1 cellular context compared by ENCODE assay signal in the genomic region with DNA sequence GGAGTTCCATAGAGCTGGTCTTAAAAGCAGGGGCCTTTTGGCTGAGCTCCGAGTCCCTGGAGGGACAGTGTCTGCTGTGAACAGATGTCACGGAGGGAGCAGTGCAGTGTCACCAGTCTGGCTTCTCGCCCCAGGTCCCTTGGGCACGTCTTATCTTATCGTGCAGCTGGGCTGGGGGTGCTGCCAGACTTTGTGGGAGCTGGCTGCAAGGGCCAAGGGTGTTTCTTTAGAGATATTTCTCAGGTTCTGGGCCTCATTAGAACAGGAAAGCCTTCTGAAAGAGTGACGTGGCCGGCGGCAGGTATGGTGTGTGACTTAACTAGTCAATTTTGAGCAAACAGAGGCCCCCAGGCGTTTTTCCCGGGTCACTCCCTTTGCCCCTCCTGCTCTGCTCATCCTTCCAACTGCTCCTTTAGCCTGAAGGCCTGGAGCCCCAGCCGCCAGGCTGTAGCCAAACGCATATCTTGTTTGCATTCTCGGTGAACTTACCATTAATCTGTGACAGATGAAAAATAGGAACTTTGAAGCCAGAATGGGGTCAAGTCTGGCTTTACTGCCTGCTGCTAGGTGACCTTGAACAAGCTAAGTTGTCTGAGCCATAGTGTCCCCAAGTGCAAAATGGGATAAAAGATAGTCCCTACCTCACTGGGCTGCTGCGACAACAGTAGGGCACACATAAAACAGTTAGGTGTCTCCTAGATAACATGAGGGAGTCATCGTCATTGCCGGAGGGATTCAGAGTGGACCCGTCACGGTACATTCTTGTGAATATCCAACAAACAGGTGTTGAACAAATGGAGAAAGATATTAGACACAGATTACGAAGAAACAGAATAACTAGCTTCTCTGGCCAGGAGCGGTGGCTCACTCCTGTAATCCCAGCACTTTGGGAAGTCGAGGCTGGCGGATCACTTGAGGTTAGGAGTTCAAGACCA.
A peak's percentile ranks its signal among the peaks of the same experiment; 100 is the strongest.
TF ChIP-seq lines count a peak whose summit lies in the region.

No MANE protein-coding gene starts in this region.

TF ChIP-seq in K562, 482 proteins besides CTCF, POLR2A, EP300 and RAD21 (continued from another document and continues in another):
- TF ChIP-seq, protein P1, sequence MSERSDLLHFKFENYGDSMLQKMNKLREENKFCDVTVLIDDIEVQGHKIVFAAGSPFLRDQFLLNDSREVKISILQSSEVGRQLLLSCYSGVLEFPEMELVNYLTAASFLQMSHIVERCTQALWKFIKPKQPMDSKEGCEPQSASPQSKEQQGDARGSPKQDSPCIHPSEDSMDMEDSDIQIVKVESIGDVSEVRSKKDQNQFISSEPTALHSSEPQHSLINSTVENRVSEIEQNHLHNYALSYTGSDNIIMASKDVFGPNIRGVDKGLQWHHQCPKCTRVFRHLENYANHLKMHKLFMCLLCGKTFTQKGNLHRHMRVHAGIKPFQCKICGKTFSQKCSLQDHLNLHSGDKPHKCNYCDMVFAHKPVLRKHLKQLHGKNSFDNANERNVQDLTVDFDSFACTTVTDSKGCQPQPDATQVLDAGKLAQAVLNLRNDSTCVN (CRISPR knock-in tag; IDR thresholded peaks at IDR 0.05) = no peak
- TF ChIP-seq ZNF444 (CRISPR knock-in tag; IDR thresholded peaks at IDR 0.05) (no peak), CHD2 (IDR thresholded peaks at IDR 0.05; ENCODE audit: low read depth, low read length) (0 out of 2 replicates have a peak, but pooled peaks have one; percentile 21), POLR3G (IDR thresholded peaks at IDR 0.05; ENCODE audit: extremely low read depth, insufficient read length, insufficient replicate concordance) (no peak), SMARCB1 (IDR thresholded peaks at IDR 0.05; ENCODE audit: insufficient read length, low read depth) (no peak), ZC3H11A (IDR thresholded peaks at IDR 0.05; ENCODE audit: low read depth, low read length) (no peak), NFE2 (IDR thresholded peaks at IDR 0.05; ENCODE audit: low read depth) (peak; percentile 70), RFX7 (CRISPR knock-in tag; IDR thresholded peaks at IDR 0.05) (no peak), ELF1 (tag; IDR thresholded peaks at IDR 0.05) (no peak), ZNF347 (CRISPR knock-in tag; IDR thresholded peaks at IDR 0.05; ENCODE audit: low read depth) (no peak), L3MBTL2 (IDR thresholded peaks at IDR 0.05) (no peak), NUFIP1 (IDR thresholded peaks at IDR 0.05; ENCODE audit: partially characterized antibody) (no peak), POLR2H (tag; IDR thresholded peaks at IDR 0.05; ENCODE audit: low read depth) (no peak), SRSF1 (IDR thresholded peaks at IDR 0.05; ENCODE audit: low read depth, low read length) (no peak), ZNF707 (CRISPR knock-in tag; conservative IDR thresholded peaks at IDR 0.05) (no peak)
- TF ChIP-seq, protein P2, sequence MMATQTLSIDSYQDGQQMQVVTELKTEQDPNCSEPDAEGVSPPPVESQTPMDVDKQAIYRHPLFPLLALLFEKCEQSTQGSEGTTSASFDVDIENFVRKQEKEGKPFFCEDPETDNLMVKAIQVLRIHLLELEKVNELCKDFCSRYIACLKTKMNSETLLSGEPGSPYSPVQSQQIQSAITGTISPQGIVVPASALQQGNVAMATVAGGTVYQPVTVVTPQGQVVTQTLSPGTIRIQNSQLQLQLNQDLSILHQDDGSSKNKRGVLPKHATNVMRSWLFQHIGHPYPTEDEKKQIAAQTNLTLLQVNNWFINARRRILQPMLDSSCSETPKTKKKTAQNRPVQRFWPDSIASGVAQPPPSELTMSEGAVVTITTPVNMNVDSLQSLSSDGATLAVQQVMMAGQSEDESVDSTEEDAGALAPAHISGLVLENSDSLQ (IDR thresholded peaks at IDR 0.05) = peak; percentile 58
- TF ChIP-seq, protein P3, sequence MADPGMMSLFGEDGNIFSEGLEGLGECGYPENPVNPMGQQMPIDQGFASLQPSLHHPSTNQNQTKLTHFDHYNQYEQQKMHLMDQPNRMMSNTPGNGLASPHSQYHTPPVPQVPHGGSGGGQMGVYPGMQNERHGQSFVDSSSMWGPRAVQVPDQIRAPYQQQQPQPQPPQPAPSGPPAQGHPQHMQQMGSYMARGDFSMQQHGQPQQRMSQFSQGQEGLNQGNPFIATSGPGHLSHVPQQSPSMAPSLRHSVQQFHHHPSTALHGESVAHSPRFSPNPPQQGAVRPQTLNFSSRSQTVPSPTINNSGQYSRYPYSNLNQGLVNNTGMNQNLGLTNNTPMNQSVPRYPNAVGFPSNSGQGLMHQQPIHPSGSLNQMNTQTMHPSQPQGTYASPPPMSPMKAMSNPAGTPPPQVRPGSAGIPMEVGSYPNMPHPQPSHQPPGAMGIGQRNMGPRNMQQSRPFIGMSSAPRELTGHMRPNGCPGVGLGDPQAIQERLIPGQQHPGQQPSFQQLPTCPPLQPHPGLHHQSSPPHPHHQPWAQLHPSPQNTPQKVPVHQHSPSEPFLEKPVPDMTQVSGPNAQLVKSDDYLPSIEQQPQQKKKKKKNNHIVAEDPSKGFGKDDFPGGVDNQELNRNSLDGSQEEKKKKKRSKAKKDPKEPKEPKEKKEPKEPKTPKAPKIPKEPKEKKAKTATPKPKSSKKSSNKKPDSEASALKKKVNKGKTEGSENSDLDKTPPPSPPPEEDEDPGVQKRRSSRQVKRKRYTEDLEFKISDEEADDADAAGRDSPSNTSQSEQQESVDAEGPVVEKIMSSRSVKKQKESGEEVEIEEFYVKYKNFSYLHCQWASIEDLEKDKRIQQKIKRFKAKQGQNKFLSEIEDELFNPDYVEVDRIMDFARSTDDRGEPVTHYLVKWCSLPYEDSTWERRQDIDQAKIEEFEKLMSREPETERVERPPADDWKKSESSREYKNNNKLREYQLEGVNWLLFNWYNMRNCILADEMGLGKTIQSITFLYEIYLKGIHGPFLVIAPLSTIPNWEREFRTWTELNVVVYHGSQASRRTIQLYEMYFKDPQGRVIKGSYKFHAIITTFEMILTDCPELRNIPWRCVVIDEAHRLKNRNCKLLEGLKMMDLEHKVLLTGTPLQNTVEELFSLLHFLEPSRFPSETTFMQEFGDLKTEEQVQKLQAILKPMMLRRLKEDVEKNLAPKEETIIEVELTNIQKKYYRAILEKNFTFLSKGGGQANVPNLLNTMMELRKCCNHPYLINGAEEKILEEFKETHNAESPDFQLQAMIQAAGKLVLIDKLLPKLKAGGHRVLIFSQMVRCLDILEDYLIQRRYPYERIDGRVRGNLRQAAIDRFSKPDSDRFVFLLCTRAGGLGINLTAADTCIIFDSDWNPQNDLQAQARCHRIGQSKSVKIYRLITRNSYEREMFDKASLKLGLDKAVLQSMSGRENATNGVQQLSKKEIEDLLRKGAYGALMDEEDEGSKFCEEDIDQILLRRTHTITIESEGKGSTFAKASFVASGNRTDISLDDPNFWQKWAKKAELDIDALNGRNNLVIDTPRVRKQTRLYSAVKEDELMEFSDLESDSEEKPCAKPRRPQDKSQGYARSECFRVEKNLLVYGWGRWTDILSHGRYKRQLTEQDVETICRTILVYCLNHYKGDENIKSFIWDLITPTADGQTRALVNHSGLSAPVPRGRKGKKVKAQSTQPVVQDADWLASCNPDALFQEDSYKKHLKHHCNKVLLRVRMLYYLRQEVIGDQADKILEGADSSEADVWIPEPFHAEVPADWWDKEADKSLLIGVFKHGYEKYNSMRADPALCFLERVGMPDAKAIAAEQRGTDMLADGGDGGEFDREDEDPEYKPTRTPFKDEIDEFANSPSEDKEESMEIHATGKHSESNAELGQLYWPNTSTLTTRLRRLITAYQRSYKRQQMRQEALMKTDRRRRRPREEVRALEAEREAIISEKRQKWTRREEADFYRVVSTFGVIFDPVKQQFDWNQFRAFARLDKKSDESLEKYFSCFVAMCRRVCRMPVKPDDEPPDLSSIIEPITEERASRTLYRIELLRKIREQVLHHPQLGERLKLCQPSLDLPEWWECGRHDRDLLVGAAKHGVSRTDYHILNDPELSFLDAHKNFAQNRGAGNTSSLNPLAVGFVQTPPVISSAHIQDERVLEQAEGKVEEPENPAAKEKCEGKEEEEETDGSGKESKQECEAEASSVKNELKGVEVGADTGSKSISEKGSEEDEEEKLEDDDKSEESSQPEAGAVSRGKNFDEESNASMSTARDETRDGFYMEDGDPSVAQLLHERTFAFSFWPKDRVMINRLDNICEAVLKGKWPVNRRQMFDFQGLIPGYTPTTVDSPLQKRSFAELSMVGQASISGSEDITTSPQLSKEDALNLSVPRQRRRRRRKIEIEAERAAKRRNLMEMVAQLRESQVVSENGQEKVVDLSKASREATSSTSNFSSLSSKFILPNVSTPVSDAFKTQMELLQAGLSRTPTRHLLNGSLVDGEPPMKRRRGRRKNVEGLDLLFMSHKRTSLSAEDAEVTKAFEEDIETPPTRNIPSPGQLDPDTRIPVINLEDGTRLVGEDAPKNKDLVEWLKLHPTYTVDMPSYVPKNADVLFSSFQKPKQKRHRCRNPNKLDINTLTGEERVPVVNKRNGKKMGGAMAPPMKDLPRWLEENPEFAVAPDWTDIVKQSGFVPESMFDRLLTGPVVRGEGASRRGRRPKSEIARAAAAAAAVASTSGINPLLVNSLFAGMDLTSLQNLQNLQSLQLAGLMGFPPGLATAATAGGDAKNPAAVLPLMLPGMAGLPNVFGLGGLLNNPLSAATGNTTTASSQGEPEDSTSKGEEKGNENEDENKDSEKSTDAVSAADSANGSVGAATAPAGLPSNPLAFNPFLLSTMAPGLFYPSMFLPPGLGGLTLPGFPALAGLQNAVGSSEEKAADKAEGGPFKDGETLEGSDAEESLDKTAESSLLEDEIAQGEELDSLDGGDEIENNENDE (IDR thresholded peaks at IDR 0.05; ENCODE audit: low read depth, low read length) = no peak
- TF ChIP-seq, protein P4, sequence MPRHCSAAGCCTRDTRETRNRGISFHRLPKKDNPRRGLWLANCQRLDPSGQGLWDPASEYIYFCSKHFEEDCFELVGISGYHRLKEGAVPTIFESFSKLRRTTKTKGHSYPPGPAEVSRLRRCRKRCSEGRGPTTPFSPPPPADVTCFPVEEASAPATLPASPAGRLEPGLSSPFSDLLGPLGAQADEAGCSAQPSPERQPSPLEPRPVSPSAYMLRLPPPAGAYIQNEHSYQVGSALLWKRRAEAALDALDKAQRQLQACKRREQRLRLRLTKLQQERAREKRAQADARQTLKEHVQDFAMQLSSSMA (CRISPR knock-in tag; IDR thresholded peaks at IDR 0.05) = no peak
- TF ChIP-seq, protein P5, sequence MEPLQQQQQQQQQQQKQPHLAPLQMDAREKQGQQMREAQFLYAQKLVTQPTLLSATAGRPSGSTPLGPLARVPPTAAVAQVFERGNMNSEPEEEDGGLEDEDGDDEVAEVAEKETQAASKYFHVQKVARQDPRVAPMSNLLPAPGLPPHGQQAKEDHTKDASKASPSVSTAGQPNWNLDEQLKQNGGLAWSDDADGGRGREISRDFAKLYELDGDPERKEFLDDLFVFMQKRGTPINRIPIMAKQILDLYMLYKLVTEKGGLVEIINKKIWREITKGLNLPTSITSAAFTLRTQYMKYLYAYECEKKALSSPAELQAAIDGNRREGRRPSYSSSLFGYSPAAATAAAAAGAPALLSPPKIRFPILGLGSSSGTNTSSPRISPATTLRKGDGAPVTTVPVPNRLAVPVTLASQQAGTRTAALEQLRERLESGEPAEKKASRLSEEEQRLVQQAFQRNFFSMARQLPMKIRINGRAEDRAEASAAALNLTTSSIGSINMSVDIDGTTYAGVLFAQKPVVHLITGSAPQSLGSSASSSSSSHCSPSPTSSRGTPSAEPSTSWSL (CRISPR knock-in tag; IDR thresholded peaks at IDR 0.05; ENCODE audit: borderline replicate concordance) = no peak
- TF ChIP-seq, protein P6, sequence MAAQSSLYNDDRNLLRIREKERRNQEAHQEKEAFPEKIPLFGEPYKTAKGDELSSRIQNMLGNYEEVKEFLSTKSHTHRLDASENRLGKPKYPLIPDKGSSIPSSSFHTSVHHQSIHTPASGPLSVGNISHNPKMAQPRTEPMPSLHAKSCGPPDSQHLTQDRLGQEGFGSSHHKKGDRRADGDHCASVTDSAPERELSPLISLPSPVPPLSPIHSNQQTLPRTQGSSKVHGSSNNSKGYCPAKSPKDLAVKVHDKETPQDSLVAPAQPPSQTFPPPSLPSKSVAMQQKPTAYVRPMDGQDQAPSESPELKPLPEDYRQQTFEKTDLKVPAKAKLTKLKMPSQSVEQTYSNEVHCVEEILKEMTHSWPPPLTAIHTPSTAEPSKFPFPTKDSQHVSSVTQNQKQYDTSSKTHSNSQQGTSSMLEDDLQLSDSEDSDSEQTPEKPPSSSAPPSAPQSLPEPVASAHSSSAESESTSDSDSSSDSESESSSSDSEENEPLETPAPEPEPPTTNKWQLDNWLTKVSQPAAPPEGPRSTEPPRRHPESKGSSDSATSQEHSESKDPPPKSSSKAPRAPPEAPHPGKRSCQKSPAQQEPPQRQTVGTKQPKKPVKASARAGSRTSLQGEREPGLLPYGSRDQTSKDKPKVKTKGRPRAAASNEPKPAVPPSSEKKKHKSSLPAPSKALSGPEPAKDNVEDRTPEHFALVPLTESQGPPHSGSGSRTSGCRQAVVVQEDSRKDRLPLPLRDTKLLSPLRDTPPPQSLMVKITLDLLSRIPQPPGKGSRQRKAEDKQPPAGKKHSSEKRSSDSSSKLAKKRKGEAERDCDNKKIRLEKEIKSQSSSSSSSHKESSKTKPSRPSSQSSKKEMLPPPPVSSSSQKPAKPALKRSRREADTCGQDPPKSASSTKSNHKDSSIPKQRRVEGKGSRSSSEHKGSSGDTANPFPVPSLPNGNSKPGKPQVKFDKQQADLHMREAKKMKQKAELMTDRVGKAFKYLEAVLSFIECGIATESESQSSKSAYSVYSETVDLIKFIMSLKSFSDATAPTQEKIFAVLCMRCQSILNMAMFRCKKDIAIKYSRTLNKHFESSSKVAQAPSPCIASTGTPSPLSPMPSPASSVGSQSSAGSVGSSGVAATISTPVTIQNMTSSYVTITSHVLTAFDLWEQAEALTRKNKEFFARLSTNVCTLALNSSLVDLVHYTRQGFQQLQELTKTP (IDR thresholded peaks at IDR 0.05; ENCODE audit: low read depth in 1 of 2, partially characterized antibody in 2 of 2) = peak in 1 of 2 experiments; percentile 51
- TF ChIP-seq, protein P7, sequence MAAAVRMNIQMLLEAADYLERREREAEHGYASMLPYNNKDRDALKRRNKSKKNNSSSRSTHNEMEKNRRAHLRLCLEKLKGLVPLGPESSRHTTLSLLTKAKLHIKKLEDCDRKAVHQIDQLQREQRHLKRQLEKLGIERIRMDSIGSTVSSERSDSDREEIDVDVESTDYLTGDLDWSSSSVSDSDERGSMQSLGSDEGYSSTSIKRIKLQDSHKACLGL (CRISPR knock-in tag; IDR thresholded peaks at IDR 0.05; ENCODE audit: borderline replicate concordance, poor library complexity, severe bottlenecking) = no peak
- TF ChIP-seq, protein P8, sequence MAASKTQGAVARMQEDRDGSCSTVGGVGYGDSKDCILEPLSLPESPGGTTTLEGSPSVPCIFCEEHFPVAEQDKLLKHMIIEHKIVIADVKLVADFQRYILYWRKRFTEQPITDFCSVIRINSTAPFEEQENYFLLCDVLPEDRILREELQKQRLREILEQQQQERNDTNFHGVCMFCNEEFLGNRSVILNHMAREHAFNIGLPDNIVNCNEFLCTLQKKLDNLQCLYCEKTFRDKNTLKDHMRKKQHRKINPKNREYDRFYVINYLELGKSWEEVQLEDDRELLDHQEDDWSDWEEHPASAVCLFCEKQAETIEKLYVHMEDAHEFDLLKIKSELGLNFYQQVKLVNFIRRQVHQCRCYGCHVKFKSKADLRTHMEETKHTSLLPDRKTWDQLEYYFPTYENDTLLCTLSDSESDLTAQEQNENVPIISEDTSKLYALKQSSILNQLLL (CRISPR knock-in tag; IDR thresholded peaks at IDR 0.05; ENCODE audit: borderline replicate concordance) = no peak
